Comparison of ENCODE assay signal across 17 cellular contexts in genomic region chr9:29802454-29802853, GRCh38.
DNase-seq lines count a peak whose midpoint lies in the region; ATAC-seq, FAIRE-seq and TF ChIP-seq lines count a peak whose summit lies in the region.
"Had no signal": no experiment of that assay in that cellular context is flagged by ENCODE, and none has a peak within 500 bp of the region (broad histone marks: within the 10 kb centered on the region; RNA-seq: fewer than 3 reads in every experiment).

No MANE protein-coding gene starts in this region.

- H3K27ac ChIP-seq in epithelial cell of prostate (peak overlapping the region; percentile 68), keratinocyte (ENCODE audit: control insufficient read depth, insufficient read depth, low read length) (no peak overlapping the region)

- no peak overlapping the region for H3K4me3 ChIP-seq in bronchial epithelial cell (ENCODE audit: low read depth, low read length)
- no peak overlapping the region for H3K4me3 ChIP-seq in keratinocyte (ENCODE audit: control insufficient read depth in 2 of 3, extremely low read depth in 1 of 3, insufficient read depth in 2 of 3, low read depth in 1 of 3, low read length in 3 of 3)
- H3K4me3 ChIP-seq: HAP-1 had no signal

- H3K9me1 ChIP-seq in keratinocyte (ENCODE audit: control insufficient read depth, extremely low read depth, insufficient read depth, low read length) = no peaks in the 10 kb centered on the region

- TF ChIP-seq CTCF in bronchial epithelial cell (IDR thresholded peaks at IDR 0.05; ENCODE audit: insufficient read depth, low read length, severe bottlenecking) = no peak
- TF ChIP-seq CTCF in keratinocyte (optimal IDR thresholded peaks at IDR 0.05 in 1 of 3, IDR thresholded peaks at IDR 0.05 in 1 of 3, conservative IDR thresholded peaks at IDR 0.05 in 1 of 3; ENCODE audit: extremely low read depth in 1 of 3, insufficient read depth in 2 of 3, low read length in 3 of 3) = no peak

- H3K36me3 ChIP-seq in bronchial epithelial cell (ENCODE audit: control insufficient read depth, insufficient read depth, low read length) (no peaks in the 10 kb centered on the region), keratinocyte (ENCODE audit: control insufficient read depth in 2 of 2, extremely low read depth in 1 of 2, insufficient read depth in 2 of 2, low read length in 2 of 2) (no peaks in the 10 kb centered on the region)
- H3K36me3 ChIP-seq: HAP-1 had no signal

- ATAC-seq in HG03135 (IDR thresholded peaks at IDR 0.05; ENCODE audit: unreplicated experiment) = no peak

- DNase-seq in bronchial epithelial cell (ENCODE audit: low read depth) = peak; percentile 93
- DNase-seq in epithelial cell of prostate (ENCODE audit: low read depth, low spot score) = peak; percentile 31
- DNase-seq in keratinocyte (ENCODE audit: low read depth, low spot score) = no peak
- DNase-seq in NCI-H82 (lab: John Stamatoyannopoulos, UW) = no peak
- no peak for DNase-seq in HK-2 (ENCODE audit: unreplicated experiment)
- DNase-seq: C1 segment of cervical spinal cord; Calu3; CD4-positive, alpha-beta memory T cell; COR-L47; DMS53; DMS79 treated with DMSO at 0.1 percent for 48 hours; GOT3; HFFc6 had no signal

- peaks cover 4% of the 10 kb centered on the region for H3K4me1 ChIP-seq in keratinocyte (ENCODE audit: control insufficient read depth, extremely low read depth, insufficient read depth, low read length)

- no peaks in the 10 kb centered on the region for H3K9me3 ChIP-seq in keratinocyte (ENCODE audit: control insufficient read depth, low read depth, low read length)
- H3K9me3 ChIP-seq: HAP-1 had no signal

- dilution Hi-C loops in keratinocyte (cut with MboI; ENCODE audit: extremely low pct_ligation_motif_present, low sequenced_read_pairs) = no loop called here

- FAIRE-seq in bronchial epithelial cell (lab: Jason Lieb, UNC) (no peak), keratinocyte (lab: Jason Lieb, UNC) (no peak)
- FAIRE-seq: GM12892, H54 had no signal

- no peak overlapping the region for H3K9ac ChIP-seq in keratinocyte (ENCODE audit: control insufficient read depth, extremely low read depth, insufficient read depth, low read length)

- peak overlapping the region; percentile 7 for H3K4me2 ChIP-seq in keratinocyte (ENCODE audit: control insufficient read depth, extremely low read depth, insufficient read depth, low read depth, low read length)

- no peaks in the 10 kb centered on the region for H3K79me2 ChIP-seq in keratinocyte (ENCODE audit: control insufficient read depth, insufficient read depth, low read length)

- H4K20me1 ChIP-seq in keratinocyte (ENCODE audit: control insufficient read depth, extremely low read depth, insufficient read depth, low read length) = no peaks in the 10 kb centered on the region

- H2AFZ ChIP-seq in keratinocyte (ENCODE audit: control insufficient read depth, low read length) = peak overlapping the region; percentile 72

- H3K27me3 ChIP-seq in bronchial epithelial cell (ENCODE audit: control insufficient read depth, insufficient read depth, low read length) (no peaks in the 10 kb centered on the region), keratinocyte (ENCODE audit: control insufficient read depth, extremely low read depth, insufficient read depth, low read length) (no peaks in the 10 kb centered on the region)

Comparison
In these comparisons a context has a peak if more than half of its experiments do, and no peak if none do; other contexts are left out.
1. DNase-seq: peak in bronchial epithelial cell (single experiment) and epithelial cell of prostate (single experiment); none in keratinocyte (single experiment), NCI-H82 (single experiment) and HK-2 (single experiment).